Comparison of ENCODE assay signal across 11 cellular contexts in the genomic region with DNA sequence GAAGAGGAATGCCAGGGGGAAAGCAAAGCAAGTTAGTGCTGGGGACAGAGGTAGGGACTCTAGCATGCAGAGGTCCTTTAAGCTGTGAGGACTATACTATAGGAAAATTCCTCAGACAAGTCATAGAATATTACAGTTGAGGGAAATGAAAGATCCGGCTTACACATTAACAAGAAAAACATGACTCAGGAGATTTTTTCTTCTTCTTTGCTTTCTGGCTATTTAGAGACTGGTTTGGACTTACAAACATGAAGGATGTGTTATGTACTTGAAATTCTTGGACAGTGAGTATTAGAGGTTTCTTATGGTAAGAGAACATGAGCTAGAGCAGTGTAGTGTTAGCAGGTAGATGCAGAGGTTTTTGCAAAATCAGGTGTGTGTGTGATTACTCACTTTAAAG. TPM values are rescaled to one million over a fixed set of nuclear protein-coding genes. Genes with fewer than 3 reads are reported as not detected.
DNase-seq lines count a peak whose midpoint lies in the region; ATAC-seq and TF ChIP-seq lines count a peak whose summit lies in the region.
"Had no signal": no experiment of that assay in that cellular context is flagged by ENCODE, and none has a peak within 500 bp of the region (broad histone marks: within the 10 kb centered on the region; RNA-seq: fewer than 3 reads in every experiment).

No MANE protein-coding gene starts in this region.

- H3K27ac ChIP-seq in colonic mucosa: peak overlapping the region; percentile 68
- H3K27ac ChIP-seq in right lobe of liver: no peak overlapping the region
- no peak overlapping the region for H3K27ac ChIP-seq in thyroid gland
- H3K27ac ChIP-seq: left ventricle myocardium inferior had no signal

- H3K27me3 ChIP-seq in colonic mucosa (no peaks in the 10 kb centered on the region), right lobe of liver (no peaks in the 10 kb centered on the region), thyroid gland (no peaks in the 10 kb centered on the region)

- H3K9me3 ChIP-seq in colonic mucosa (no peaks in the 10 kb centered on the region), right lobe of liver (no peaks in the 10 kb centered on the region), thyroid gland (no peaks in the 10 kb centered on the region)

- ATAC-seq in HG03196 (IDR thresholded peaks at IDR 0.05; ENCODE audit: unreplicated experiment) (peak; percentile 61), right lobe of liver (peak; percentile 26 to 61 (median 58)), HG03460 (IDR thresholded peaks at IDR 0.05; ENCODE audit: unreplicated experiment) (no peak)

- peak overlapping the region in 1 of 2 donors; percentile 32 for H3K9ac ChIP-seq in colonic mucosa (ENCODE audit: low read depth in 2 of 2, low read length in 2 of 2)

- H3K4me1 ChIP-seq in colonic mucosa: peaks cover 18% of the 10 kb centered on the region
- H3K4me1 ChIP-seq in right lobe of liver: peaks cover 0 to 29% (median 9%) of the 10 kb centered on the region in 4 donors
- H3K4me1 ChIP-seq in thyroid gland: peaks cover 20 to 39% of the 10 kb centered on the region in 2 donors

- in situ Hi-C loops in Caki2 (cut with HindIII; ENCODE audit: low pct_unique_long_range_greater_than_20kb, low sequenced_read_pairs): loop anchor here (5.0 kb wide), 1 partner anchor 33 kb away; no protein-coding TSS in a partner anchor

- TF ChIP-seq CTCF in colonic mucosa (IDR thresholded peaks at IDR 0.05): no peak
- TF ChIP-seq CTCF in right lobe of liver (IDR thresholded peaks at IDR 0.05): no peak
- no peak for TF ChIP-seq CTCF in thyroid gland (IDR thresholded peaks at IDR 0.05)

- intact Hi-C loops in colonic mucosa (cut with DNase I) (no loop called here), right lobe of liver (cut with DNase I) (no loop called here), thyroid gland (cut with DNase I) (no loop called here)

- TF ChIP-seq POLR2A in right lobe of liver (IDR thresholded peaks at IDR 0.05) (no peak), thyroid gland (IDR thresholded peaks at IDR 0.05) (no peak)

- DNase-seq in Caki2 (ENCODE audit: low read depth): peak; percentile 91
- no peak for DNase-seq in colonic mucosa
- no peak for DNase-seq in right lobe of liver
- DNase-seq in NCI-H2081 treated with DMSO at 0.1 percent for 48 hours (lab: John Stamatoyannopoulos, UW): no peak
- no peak for DNase-seq in NCI-H2029 treated with DMSO at 0.1 percent for 48 hours (lab: John Stamatoyannopoulos, UW)
- no peak for DNase-seq in thyroid gland
- DNase-seq: activated CD4-positive, alpha-beta T cell treated with anti-CD3 and anti-CD28 coated beads for 48 hours; left ventricle myocardium inferior; Right ventricle myocardium superior had no signal

- H3K4me3 ChIP-seq in colonic mucosa: no peak overlapping the region
- no peak overlapping the region for H3K4me3 ChIP-seq in right lobe of liver
- H3K4me3 ChIP-seq in thyroid gland (replicated peaks in 1 of 3): no peak overlapping the region
- H3K4me3 ChIP-seq: left ventricle myocardium inferior had no signal

- H3K36me3 ChIP-seq in colonic mucosa (no peaks in the 10 kb centered on the region), right lobe of liver (no peaks in the 10 kb centered on the region), thyroid gland (no peaks in the 10 kb centered on the region)
- H3K36me3 ChIP-seq: left ventricle myocardium inferior had no signal

- WGBS in right lobe of liver (ENCODE audit: insufficient coverage, low coverage, low lambda C conversion rate, missing lambda C conversion rate): 8% methylated on average over 1 of the region's 1 CpG
- WGBS in thyroid gland, 2 donors: 59 to 67% methylated on average over 1 of the region's 1 CpG

RNA-seq across cellular contexts. Expression of a gene that starts 24.9 kb away (rescaled TPM):
- 15.8 and 26.8 TPM in 2 replicates for total RNA-seq in Caki2 (2014; rRNA removed; shearing (Covaris generic); ENCODE audit: low replicate concordance)
- 10 to 100 TPM; 30.5 to 46.7 TPM for total RNA-seq in colonic mucosa
- 10 to 100 TPM; 14.7 to 22.7 (median 18.7) TPM for total RNA-seq in right lobe of liver
- total RNA-seq in thyroid gland: 10 to 100 TPM; 42.4 to 67.4 (median 49.8) TPM
